ENCODE assay signal across 9 cellular contexts in genomic region chr2:199596549-199596948, GRCh38.
DNase-seq lines count a peak whose midpoint lies in the region; ATAC-seq and TF ChIP-seq lines count a peak whose summit lies in the region.
"Had no signal": no experiment of that assay in that cellular context is flagged by ENCODE, and none has a peak within 500 bp of the region (broad histone marks: within the 10 kb centered on the region; RNA-seq: fewer than 3 reads in every experiment).

No MANE protein-coding gene starts in this region.

- H3K4me1 Mint-ChIP-seq in CD14-positive monocyte, result peaks cover 8% of the 10 kb centered on the region
- H3K4me1 Mint-ChIP-seq in glutamatergic neuron (ENCODE audit: low read depth, unreplicated experiment), result no peaks in the 10 kb centered on the region

- H2AFZ ChIP-seq in GM23248 (no peak overlapping the region), PC-3 (ENCODE audit: low read length) (no peak overlapping the region)

- H3K9me3 Mint-ChIP-seq in CD14-positive monocyte, result no peaks in the 10 kb centered on the region
- H3K9me3 Mint-ChIP-seq in glutamatergic neuron (ENCODE audit: unreplicated experiment), result peaks cover 4% of the 10 kb centered on the region
- H3K9me3 Mint-ChIP-seq: activated naive CD4-positive, alpha-beta T cell treated with anti-CD3 and anti-CD28 coated beads, Interleukin-2, amount 50 U/mL, for 72 hours had no signal

- H3K27me3 ChIP-seq in GM23248 (replicated peaks; ENCODE audit: insufficient read depth), result peaks cover 7% of the 10 kb centered on the region; the same call in 1 of the 2 replicates
- H3K27me3 ChIP-seq in PC-3 (ENCODE audit: low read length), result peaks cover 47% of the 10 kb centered on the region

- CTCF ChIA-PET in PC-3 (lab: Charles Lee), result interaction anchor here (0.5 to 0.7 kb wide), 4 partner anchors 238 to 791 kb away, joined by 3 to 4 read pairs (median 4); no protein-coding TSS in a partner anchor

- H3K9me2 ChIP-seq in GM23248 (ENCODE audit: insufficient read depth) (no peaks in the 10 kb centered on the region), PC-3 (replicated peaks; ENCODE audit: low read length) (no peaks in the 10 kb centered on the region)

- WGBS in GM23248 (ENCODE audit: low coverage in 1 of 2, low lambda C conversion rate in 2 of 2, missing lambda C conversion rate in 2 of 2), 2 experiments, result 17 to 38% methylated on average over 1 of the region's 1 CpG

- H3K4me3 ChIP-seq in GM23248 (no peak overlapping the region), PC-3 (ENCODE audit: low read length) (no peak overlapping the region)

- H3K27ac Mint-ChIP-seq in CD14-positive monocyte (no peak overlapping the region), glutamatergic neuron (ENCODE audit: unreplicated experiment) (no peak overlapping the region)
- H3K27ac Mint-ChIP-seq: activated naive CD4-positive, alpha-beta T cell treated with anti-CD3 and anti-CD28 coated beads, Interleukin-2, amount 50 U/mL, for 72 hours had no signal

- H3K36me3 ChIP-seq in GM23248 (ENCODE audit: low read depth) (no peaks in the 10 kb centered on the region), PC-3 (ENCODE audit: low read depth, low read length) (no peaks in the 10 kb centered on the region; the same call in 1 of the 2 replicates)

- BruUV-seq in PC-3 (replicated peaks; lab: Mats Ljungman, UMichigan), result no TSS peak

- no peaks in the 10 kb centered on the region for H3K9me3 ChIP-seq in GM23248 (ENCODE audit: low read depth)
- no peaks in the 10 kb centered on the region for H3K9me3 ChIP-seq in PC-3 (ENCODE audit: low read length)

- H3K9ac ChIP-seq in GM23248 (no peak overlapping the region), PC-3 (ENCODE audit: low read length) (no peak overlapping the region)

- TF ChIP-seq CTCF in CD14-positive monocyte (IDR thresholded peaks at IDR 0.05) (peak; percentile 42), PC-3 (conservative IDR thresholded peaks at IDR 0.05; ENCODE audit: low read depth, low read length) (peak; percentile 72), glutamatergic neuron (IDR thresholded peaks at IDR 0.05; ENCODE audit: partially characterized antibody, unreplicated experiment) (peak; percentile 35)

- H3K27me3 Mint-ChIP-seq in CD14-positive monocyte (ENCODE audit: low read depth in 3 of 3), result no peaks in the 10 kb centered on the region
- no peaks in the 10 kb centered on the region for H3K27me3 Mint-ChIP-seq in glutamatergic neuron (ENCODE audit: unreplicated experiment)

- H3F3A ChIP-seq in GM23248 (ENCODE audit: insufficient read depth) (no peaks in the 10 kb centered on the region), PC-3 (ENCODE audit: low read length, unreplicated experiment) (no peaks in the 10 kb centered on the region)

- ATAC-seq in PC-3 (peak; percentile 48), GM21367 (IDR thresholded peaks at IDR 0.05; ENCODE audit: unreplicated experiment) (no peak)

- no peaks in the 10 kb centered on the region for H4K20me1 ChIP-seq in GM23248 (ENCODE audit: insufficient read depth)
- no peaks in the 10 kb centered on the region for H4K20me1 ChIP-seq in PC-3 (ENCODE audit: low read length)

- no peak overlapping the region for H3K4me2 ChIP-seq in GM23248 (ENCODE audit: unreplicated experiment)
- no peak overlapping the region for H3K4me2 ChIP-seq in PC-3 (ENCODE audit: low read length)

- H3K27ac ChIP-seq in GM23248 (no peak overlapping the region), PC-3 (ENCODE audit: low read length) (no peak overlapping the region)

- in situ Hi-C loops in GM23248 (cut with MboI), result no loop called here

- intact Hi-C loops in CD14-positive monocyte (cut with micrococcal nuclease) (no loop called here), PC-3 (cut with micrococcal nuclease) (loop anchor here (10.0 kb wide), 1 partner anchor 1282 kb away; no protein-coding TSS in a partner anchor)

- H3K79me2 ChIP-seq in GM23248 (ENCODE audit: insufficient read depth) (no peaks in the 10 kb centered on the region), PC-3 (ENCODE audit: low read length) (no peaks in the 10 kb centered on the region)

- no peaks in the 10 kb centered on the region for H3K4me1 ChIP-seq in GM23248 (ENCODE audit: insufficient read depth)
- no peaks in the 10 kb centered on the region for H3K4me1 ChIP-seq in PC-3 (ENCODE audit: insufficient read depth, low read length)

- no peaks in the 10 kb centered on the region for H3K36me3 Mint-ChIP-seq in CD14-positive monocyte
- no peaks in the 10 kb centered on the region for H3K36me3 Mint-ChIP-seq in glutamatergic neuron (ENCODE audit: unreplicated experiment)
- H3K36me3 Mint-ChIP-seq: activated naive CD4-positive, alpha-beta T cell treated with anti-CD3 and anti-CD28 coated beads, Interleukin-2, amount 50 U/mL, for 72 hours had no signal

- H3K4me3 Mint-ChIP-seq in CD14-positive monocyte (no peak overlapping the region), glutamatergic neuron (ENCODE audit: unreplicated experiment) (no peak overlapping the region)

- no peak for DNase-seq in CD14-positive monocyte (ENCODE audit: low spot score)
- peak; percentile 45 for DNase-seq in GM23248
- peak; percentile 51 for DNase-seq in PC-3
- no peak for DNase-seq in glutamatergic neuron
- no peak for DNase-seq in GM19238 (ENCODE audit: insufficient read length, low spot score)
- no peak for DNase-seq in activated naive CD4-positive, alpha-beta T cell treated with anti-CD3 and anti-CD28 coated beads, Interleukin-2, amount 50 U/mL, for 16 hours
- no peak for DNase-seq in 8988T

- POLR2A ChIA-PET in PC-3 (lab: Charles Lee; ENCODE audit: unreplicated experiment), result no interaction called here

Comparison
In these comparisons a context has a peak if more than half of its experiments do, and no peak if none do; other contexts are left out.
1. DNase-seq: peak in GM23248 (single experiment) and PC-3 (single experiment); none in CD14-positive monocyte (single experiment), glutamatergic neuron (single experiment), GM19238 (single experiment), activated naive CD4-positive, alpha-beta T cell treated with anti-CD3 and anti-CD28 coated beads, Interleukin-2, amount 50 U/mL, for 16 hours (single experiment) and 8988T (single experiment).
2. Peak in every context shown above with its lines, with median percentiles within 50 percentile points of each other: CTCF ChIP-seq.